ENCODE assay signal across 21 cellular contexts in genomic region chr13:19158006-19158405, GRCh38. TPM values are rescaled to one million over a fixed set of nuclear protein-coding genes. Genes with fewer than 3 reads are reported as not detected.
A peak's percentile ranks its signal among the peaks of the same experiment; 100 is the strongest.
DNase-seq lines count a peak whose midpoint lies in the region; ATAC-seq and TF ChIP-seq lines count a peak whose summit lies in the region.
"Had no signal": no experiment of that assay in that cellular context is flagged by ENCODE, and none has a peak within 500 bp of the region (broad histone marks: within the 10 kb centered on the region; RNA-seq: fewer than 3 reads in every experiment).

No MANE protein-coding gene starts in this region.

- TF ChIP-seq CTCF in right lobe of liver (IDR thresholded peaks at IDR 0.05) = no peak

- no peaks in the 10 kb centered on the region for H3K36me3 ChIP-seq in right lobe of liver
- H3K36me3 ChIP-seq: HAP-1 had no signal

- H3K9me3 Mint-ChIP-seq in stimulated activated memory B cell treated with anti-CD40 and anti-IgM and Interleukin-4, amounts not matched to agents 10 μg/mL and 1 μg/mL and 100 μg/mL, for 72 hours = peaks cover 3% of the 10 kb centered on the region
- H3K9me3 Mint-ChIP-seq: CD4-positive, alpha-beta T cell had no signal

- DNase-seq in cardiac septum (ENCODE audit: low spot score) = peak; percentile 63
- DNase-seq in Right ventricle myocardium superior = no peak
- DNase-seq in mesenteric fat pad (ENCODE audit: low spot score) = peak; percentile 49
- no peak for DNase-seq in right lobe of liver
- DNase-seq in activated CD4-positive, alpha-beta T cell treated with anti-CD3 and anti-CD28 coated beads for 1 hour = no peak
- no peak for DNase-seq in DMS53 treated with DMSO at 0.1 percent for 48 hours (lab: John Stamatoyannopoulos, UW; ENCODE audit: unreplicated experiment)
- DNase-seq: AML-193; CD4-positive, alpha-beta T cell; DMS79; GDM1; GM23248; KBM-7 had no signal

- no peaks in the 10 kb centered on the region for H3K4me1 Mint-ChIP-seq in stimulated activated memory B cell treated with anti-CD40 and anti-IgM and Interleukin-4, amounts not matched to agents 10 μg/mL and 1 μg/mL and 100 μg/mL, for 72 hours
- H3K4me1 Mint-ChIP-seq: IgD-negative memory B cell had no signal

- TF ChIP-seq POLR2A in right lobe of liver (IDR thresholded peaks at IDR 0.05) = no peak

- no peaks in the 10 kb centered on the region for H3K4me1 ChIP-seq in right lobe of liver
- H3K4me1 ChIP-seq: A549, Caco-2, HAP-1 had no signal

- H3K27ac Mint-ChIP-seq in stimulated activated memory B cell treated with anti-CD40 and anti-IgM and Interleukin-4, amounts not matched to agents 10 μg/mL and 1 μg/mL and 100 μg/mL, for 72 hours = no peak overlapping the region
- H3K27ac Mint-ChIP-seq: CD4-positive, alpha-beta T cell; IgD-negative memory B cell had no signal

- ATAC-seq in Right ventricle myocardium superior (ENCODE audit: poor library complexity) = no peak
- ATAC-seq in stimulated activated memory B cell treated with anti-CD40 and anti-IgM and Interleukin-4, amounts not matched to agents 10 μg/mL and 1 μg/mL and 100 μg/mL, for 72 hours = peak; percentile 3
- no peak for ATAC-seq in right lobe of liver
- ATAC-seq: A549, HepG2 had no signal

- H3K36me3 Mint-ChIP-seq in stimulated activated memory B cell treated with anti-CD40 and anti-IgM and Interleukin-4, amounts not matched to agents 10 μg/mL and 1 μg/mL and 100 μg/mL, for 72 hours = no peaks in the 10 kb centered on the region

- no peak overlapping the region for H3K27ac ChIP-seq in right lobe of liver
- H3K27ac ChIP-seq: 22Rv1, A549, C4-2B, GM23248 had no signal

- no peak overlapping the region for H3K4me3 Mint-ChIP-seq in stimulated activated memory B cell treated with anti-CD40 and anti-IgM and Interleukin-4, amounts not matched to agents 10 μg/mL and 1 μg/mL and 100 μg/mL, for 72 hours
- H3K4me3 Mint-ChIP-seq: CD4-positive, alpha-beta T cell; IgD-negative memory B cell had no signal

- no peak overlapping the region for H3K4me3 ChIP-seq in right lobe of liver
- H3K4me3 ChIP-seq: A549, GM23248, HAP-1 had no signal

- WGBS in right lobe of liver (ENCODE audit: insufficient coverage, low coverage, low lambda C conversion rate, missing lambda C conversion rate) = 100% methylated on average over 1 of the region's 6 CpGs

- H3K27me3 Mint-ChIP-seq in stimulated activated memory B cell treated with anti-CD40 and anti-IgM and Interleukin-4, amounts not matched to agents 10 μg/mL and 1 μg/mL and 100 μg/mL, for 72 hours = no peaks in the 10 kb centered on the region
- H3K27me3 Mint-ChIP-seq: CD4-positive, alpha-beta T cell had no signal

- H3K9me3 ChIP-seq in right lobe of liver = no peaks in the 10 kb centered on the region
- H3K9me3 ChIP-seq: A549 had no signal

- no peaks in the 10 kb centered on the region for H3K27me3 ChIP-seq in right lobe of liver

- intact Hi-C loops in cardiac septum (cut with DNase I) = no loop called here
- intact Hi-C loops in Right ventricle myocardium superior (cut with DNase I) = no loop called here
- intact Hi-C loops in right lobe of liver (cut with DNase I) = no loop called here

RNA-seq across cellular contexts. Expression of gene TUBA3C, which starts 23.6 kb away (rescaled TPM):
- total RNA-seq in cardiac septum (not detected), Right ventricle myocardium superior (0.27 TPM), mesenteric fat pad (not detected), right lobe of liver (not detected)
- total RNA-seq: Caco-2; CD4-positive, alpha-beta T cell; GM23248; H4; HepG2 had no signal

Comparison
In these comparisons a context has a peak if more than half of its experiments do, and no peak if none do; other contexts are left out.
1. DNase-seq: peak in cardiac septum (single experiment) and mesenteric fat pad (single experiment); none in Right ventricle myocardium superior (single experiment), right lobe of liver (0 of 3), activated CD4-positive, alpha-beta T cell treated with anti-CD3 and anti-CD28 coated beads for 1 hour (single experiment) and DMS53 treated with DMSO at 0.1 percent for 48 hours (single experiment).